ENCODE assay signal across 12 cellular contexts in genomic region chr13:40985596-40986327, GRCh38. TPM values are rescaled to one million over a fixed set of nuclear protein-coding genes. Genes with fewer than 3 reads are reported as not detected.
DNase-seq lines count a peak whose midpoint lies in the region; ATAC-seq, FAIRE-seq and TF ChIP-seq lines count a peak whose summit lies in the region.
"Had no signal": no experiment of that assay in that cellular context is flagged by ENCODE, and none has a peak within 500 bp of the region (broad histone marks: within the 10 kb centered on the region; RNA-seq: fewer than 3 reads in every experiment).

No MANE protein-coding gene starts in this region.

- H3K27me3 ChIP-seq in heart left ventricle (no peaks in the 10 kb centered on the region), mammary epithelial cell (ENCODE audit: insufficient read depth, low read length) (no peaks in the 10 kb centered on the region), uterus (no peaks in the 10 kb centered on the region)

- 33 to 54% (median 37%) methylated on average over 5 of the region's 5 CpGs for WGBS in heart left ventricle, 4 donors
- 76% methylated on average over 5 of the region's 5 CpGs for WGBS in mammary epithelial cell (ENCODE audit: low coverage, missing lambda C conversion rate)

- peaks cover 92% of the 10 kb centered on the region for H3K79me2 ChIP-seq in mammary epithelial cell (ENCODE audit: insufficient read depth, low read length)

- peak overlapping the region; percentile 74 to 98 (median 94) for H3K4me3 Mint-ChIP-seq in naive B cell

- no peak for FAIRE-seq in urothelium cell line (lab: Jason Lieb, UNC)

- intact Hi-C loops in heart left ventricle (cut with DNase I) (loop anchor here in 3 of 10 donors (2.0 to 10.0 kb wide), 4 partner anchors 61 to 211 kb away; partner anchors contain the start of genes WBP4 (in 2 of the 3) and MRPS31 (in 1 of the 3)), cardiac septum (cut with DNase I) (no loop called here), mammary epithelial cell (cut with micrococcal nuclease) (no loop called here), uterus (cut with DNase I; ENCODE audit: low total_unique reads) (no loop called here)

- peaks cover 18 to 85% (median 43%) of the 10 kb centered on the region in 12 donors for H3K4me1 ChIP-seq in heart left ventricle
- peaks cover 21% of the 10 kb centered on the region for H3K4me1 ChIP-seq in mammary epithelial cell (ENCODE audit: insufficient read depth, low read length)
- H3K4me1 ChIP-seq in uterus = peaks cover 0 to 4% of the 10 kb centered on the region in 2 donors

- H3K27me3 Mint-ChIP-seq in naive B cell = no peaks in the 10 kb centered on the region

- H2AFZ ChIP-seq in mammary epithelial cell (ENCODE audit: low read depth, low read length) = no peak overlapping the region

- ATAC-seq in heart left ventricle = peak in 1 of 4 donors; percentile 27
- no peak for ATAC-seq in naive B cell (ENCODE audit: low read depth in 2 of 2)
- ATAC-seq in HG02642 (IDR thresholded peaks at IDR 0.05; ENCODE audit: poor library complexity, unreplicated experiment) = no peak
- ATAC-seq: esophagus mucosa had no signal

- H3K4me2 ChIP-seq in mammary epithelial cell (ENCODE audit: insufficient read depth, low read depth, low read length) = peak overlapping the region; percentile 72

- peaks cover 49 to 67% (median 52%) of the 10 kb centered on the region in 3 donors for H3K4me1 Mint-ChIP-seq in naive B cell

- CTCF ChIA-PET in mammary epithelial cell (lab: Charles Lee; ENCODE audit: low non-redundant PET) = no interaction called here

- peak overlapping the region; percentile 95 to 98 (median 96) for H3K27ac Mint-ChIP-seq in naive B cell

- H3K36me3 ChIP-seq in heart left ventricle (peaks cover 0 to 5% (median 0%) of the 10 kb centered on the region in 9 donors), mammary epithelial cell (ENCODE audit: insufficient read depth, low read length) (peaks cover 3% of the 10 kb centered on the region), uterus (no peaks in the 10 kb centered on the region)

- DNase-seq in heart left ventricle (no peak), cardiac septum (ENCODE audit: low spot score) (no peak), mammary epithelial cell (no peak), naive B cell (no peak), uterus (no peak), urothelium cell line (ENCODE audit: low spot score) (no peak)
- no peak for DNase-seq in effector CD8-positive, alpha-beta T cell (lab: John Stamatoyannopoulos, UW)
- DNase-seq: activated CD4-positive, alpha-beta T cell treated with anti-CD3 and anti-CD28 coated beads for 48 hours; NCI-H524 treated with DMSO at 0.1 percent for 48 hours had no signal

- TF ChIP-seq POLR2A in heart left ventricle (IDR thresholded peaks at IDR 0.05) (no peak), uterus (IDR thresholded peaks at IDR 0.05) (no peak)

- peaks cover 8 to 10% of the 10 kb centered on the region in 2 donors for H3K36me3 Mint-ChIP-seq in naive B cell

- H3K4me3 ChIP-seq in heart left ventricle = peak overlapping the region in 7 of 12 donors; percentile 28 to 57 (median 44)
- H3K4me3 ChIP-seq in mammary epithelial cell (replicated peaks in 1 of 3; ENCODE audit: insufficient read depth in 1 of 3, low read depth in 2 of 3, low read length in 3 of 3) = no peak overlapping the region
- H3K4me3 ChIP-seq in uterus = no peak overlapping the region

- in situ Hi-C loops in mammary epithelial cell (cut with MboI; ENCODE audit: low sequenced_read_pairs in 2 of 2) = no loop called here

- H3K27ac ChIP-seq in heart left ventricle = peak overlapping the region in 11 of 12 donors; percentile 59 to 95 (median 81)
- H3K27ac ChIP-seq in mammary epithelial cell (ENCODE audit: insufficient read depth, low read depth, low read length) = no peak overlapping the region
- peak overlapping the region; percentile 58 to 91 for H3K27ac ChIP-seq in uterus
- H3K27ac ChIP-seq: C4-2B had no signal

- no peaks in the 10 kb centered on the region for H3K9me3 Mint-ChIP-seq in naive B cell

- TF ChIP-seq CTCF in heart left ventricle (IDR thresholded peaks at IDR 0.05) (no peak), mammary epithelial cell (conservative IDR thresholded peaks at IDR 0.05 in 1 of 2, IDR thresholded peaks at IDR 0.05 in 1 of 2; ENCODE audit: extremely low read depth in 1 of 2, insufficient read depth in 1 of 2, low read depth in 1 of 2, low read length in 2 of 2) (no peak), uterus (IDR thresholded peaks at IDR 0.05) (no peak)

- BruUV-seq in mammary epithelial cell (replicated peaks; lab: Mats Ljungman, UMichigan) = no TSS peak

- dilution Hi-C loops in mammary epithelial cell (cut with HindIII; ENCODE audit: low sequenced_read_pairs) = no loop called here

- H4K20me1 ChIP-seq in mammary epithelial cell (ENCODE audit: insufficient read depth, low read length) = peaks cover 2% of the 10 kb centered on the region

- H3K9ac ChIP-seq in mammary epithelial cell (ENCODE audit: insufficient read depth, low read length) = no peak overlapping the region

- H3K9me3 ChIP-seq in heart left ventricle = no peaks in the 10 kb centered on the region
- no peaks in the 10 kb centered on the region for H3K9me3 ChIP-seq in mammary epithelial cell (replicated peaks; ENCODE audit: insufficient read depth, low read length)
- no peaks in the 10 kb centered on the region for H3K9me3 ChIP-seq in uterus

RNA-seq across cellular contexts. Expression of gene ELF1, which starts 33.4 kb away (rescaled TPM):
- 10 to 100 TPM; 28.6 to 75.4 (median 35.3) TPM for total RNA-seq in heart left ventricle
- polyA plus RNA-seq in heart left ventricle = 10 to 100 TPM in 1 of 2 donors, 1 to 10 TPM in 1; 7.7 to 19.4 TPM
- total RNA-seq in cardiac septum = 36.6 TPM
- 10 to 100 TPM; 48.0 to 66.3 TPM for total RNA-seq in mammary epithelial cell
- polyA plus RNA-seq in mammary epithelial cell = 32.6 TPM
- polyA minus RNA-seq in mammary epithelial cell = 51.3 TPM
- 100 to 1,000 TPM; 127 to 183 (median 144) TPM for polyA plus RNA-seq in naive B cell (ENCODE audit: low read depth in 6 of 6)
- total RNA-seq in uterus = 10 to 100 TPM; 61.5 to 96.1 (median 74.1) TPM

Comparison
In these comparisons a context has a peak if more than half of its experiments do, and no peak if none do; other contexts are left out.
1. H3K4me3 ChIP-seq: peak in heart left ventricle (7 of 12); none in mammary epithelial cell (0 of 3) and uterus (0 of 2).